8 cellular contexts compared by ENCODE assay signal in the genomic region with DNA sequence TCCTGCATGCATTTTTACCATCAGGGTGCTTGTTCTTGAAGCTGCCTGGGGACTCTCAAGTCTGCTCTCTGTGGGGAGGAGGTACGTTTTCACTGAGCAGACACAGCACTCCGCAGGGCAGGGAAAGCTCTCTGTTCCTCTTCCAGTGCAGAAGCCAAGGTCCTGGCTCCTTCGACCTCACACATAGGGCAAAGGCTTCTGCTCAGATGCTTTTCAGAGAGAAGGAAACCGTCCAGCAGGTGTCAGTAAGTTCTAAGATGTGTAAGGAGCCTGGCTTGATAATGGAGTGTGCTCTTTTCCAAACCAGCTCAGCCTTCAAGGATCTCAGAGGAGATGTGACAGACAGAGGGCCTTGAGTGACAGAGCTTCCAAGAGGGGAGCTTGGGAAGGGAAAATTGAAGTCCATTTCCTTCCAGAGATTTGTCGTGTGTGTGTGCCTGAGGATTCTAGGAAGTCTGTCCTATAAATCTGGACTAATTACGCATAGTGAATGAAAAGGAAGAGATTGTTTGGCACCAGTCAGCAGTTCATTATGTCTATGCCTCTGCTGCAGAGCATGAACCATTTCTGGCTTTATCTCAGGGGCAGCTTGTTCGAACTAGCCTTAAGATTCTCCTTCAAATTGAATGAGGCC.
DNase-seq lines count a peak whose midpoint lies in the region; ATAC-seq and TF ChIP-seq lines count a peak whose summit lies in the region.

No MANE protein-coding gene starts in this region.

- H2AFZ ChIP-seq in PC-9, result no peak overlapping the region

- H3K9me2 ChIP-seq in PC-9 (ENCODE audit: insufficient read depth), result no peaks in the 10 kb centered on the region

- no peaks in the 10 kb centered on the region for H3K27me3 ChIP-seq in PC-9 (ENCODE audit: insufficient read depth, low read depth)
- H3K27me3 ChIP-seq in naive thymus-derived CD4-positive, alpha-beta T cell (ENCODE audit: control insufficient read depth in 2 of 2, insufficient read depth in 2 of 2, low read length in 2 of 2), result no peaks in the 10 kb centered on the region

- no peaks in the 10 kb centered on the region for H3K4me1 ChIP-seq in PC-9 (replicated peaks; ENCODE audit: insufficient read depth)
- no peaks in the 10 kb centered on the region for H3K4me1 ChIP-seq in naive thymus-derived CD4-positive, alpha-beta T cell (ENCODE audit: control insufficient read depth in 2 of 2, insufficient read depth in 2 of 2, low read length in 2 of 2)

- DNase-seq in COLO829 (ENCODE audit: low spot score), result peak; percentile 86
- peak in 1 of 2 experiments; percentile 27 for DNase-seq in PC-9
- DNase-seq in epithelial cell of esophagus (ENCODE audit: low read depth), result peak; percentile 76
- DNase-seq in naive thymus-derived CD4-positive, alpha-beta T cell, result peak in 2 of 9 donors; percentile 21
- DNase-seq in mesothelial cell of epicardium (ENCODE audit: low spot score in 2 of 2, unreplicated experiment in 2 of 2), result no peak

- peaks cover 0 to 44% (median 9%) of the 10 kb centered on the region in 5 donors for H3K27me3 Mint-ChIP-seq in naive thymus-derived CD4-positive, alpha-beta T cell
- H3K27me3 Mint-ChIP-seq in mesothelial cell of epicardium (ENCODE audit: low read depth), result peaks cover 10% of the 10 kb centered on the region

- H3K36me3 Mint-ChIP-seq in naive thymus-derived CD4-positive, alpha-beta T cell, result no peaks in the 10 kb centered on the region
- H3K36me3 Mint-ChIP-seq in mesothelial cell of epicardium, result no peaks in the 10 kb centered on the region

- no TSS peak for BruUV-seq in PC-9 (replicated peaks; lab: Mats Ljungman, UMichigan)

- H4K20me1 ChIP-seq in PC-9 (ENCODE audit: insufficient read depth), result no peaks in the 10 kb centered on the region

- intact Hi-C loops in PC-9 (cut with micrococcal nuclease; ENCODE audit: unreplicated experiment), result loop anchor here (2.0 kb wide), 2 partner anchors 710 to 720 kb away; no protein-coding TSS in a partner anchor
- intact Hi-C loops in naive thymus-derived CD4-positive, alpha-beta T cell (cut with micrococcal nuclease), result loop anchor here in 1 of 2 donors (1.0 kb wide), 2 partner anchors 711 to 720 kb away; no protein-coding TSS in a partner anchor

- ATAC-seq in GM19043 (IDR thresholded peaks at IDR 0.05; ENCODE audit: low read depth, unreplicated experiment), result peak; percentile 59
- peak; percentile 69 for ATAC-seq in naive thymus-derived CD4-positive, alpha-beta T cell
- no peak for ATAC-seq in HG03196 (IDR thresholded peaks at IDR 0.05; ENCODE audit: unreplicated experiment)

- CTCF ChIA-PET in PC-9 (lab: Charles Lee), result interaction anchor here (1.0 kb wide), 1 partner anchor 10 kb away, joined by 3 read pairs; no protein-coding TSS in a partner anchor
- CTCF ChIA-PET in naive thymus-derived CD4-positive, alpha-beta T cell (lab: Charles Lee), result interaction anchor here (0.6 to 3.2 kb wide), 5 partner anchors 10 to 952 kb away, joined by 3 to 14 read pairs (median 11); no protein-coding TSS in a partner anchor

- no peak overlapping the region for H3K4me3 ChIP-seq in PC-9
- H3K4me3 ChIP-seq in epithelial cell of esophagus (ENCODE audit: low read length), result no peak overlapping the region
- H3K4me3 ChIP-seq in naive thymus-derived CD4-positive, alpha-beta T cell (ENCODE audit: low read length), result no peak overlapping the region

- no peak overlapping the region for H3K27ac Mint-ChIP-seq in naive thymus-derived CD4-positive, alpha-beta T cell
- H3K27ac Mint-ChIP-seq in mesothelial cell of epicardium, result no peak overlapping the region

- H3K4me3 Mint-ChIP-seq in naive thymus-derived CD4-positive, alpha-beta T cell, result no peak overlapping the region
- no peak overlapping the region for H3K4me3 Mint-ChIP-seq in mesothelial cell of epicardium

- no peak overlapping the region for H3K4me2 ChIP-seq in PC-9

- no peaks in the 10 kb centered on the region for H3F3A ChIP-seq in PC-9 (ENCODE audit: insufficient read depth, low read depth)

- no peaks in the 10 kb centered on the region for H3K36me3 ChIP-seq in PC-9 (ENCODE audit: low read depth)
- H3K36me3 ChIP-seq in naive thymus-derived CD4-positive, alpha-beta T cell (ENCODE audit: control insufficient read depth in 2 of 3, insufficient read depth in 3 of 3, low read length in 3 of 3), result no peaks in the 10 kb centered on the region

- no peaks in the 10 kb centered on the region for H3K4me1 Mint-ChIP-seq in naive thymus-derived CD4-positive, alpha-beta T cell
- H3K4me1 Mint-ChIP-seq in mesothelial cell of epicardium, result peaks cover 5% of the 10 kb centered on the region

- H3K9me3 Mint-ChIP-seq in naive thymus-derived CD4-positive, alpha-beta T cell, result no peaks in the 10 kb centered on the region
- no peaks in the 10 kb centered on the region for H3K9me3 Mint-ChIP-seq in mesothelial cell of epicardium

- no peak overlapping the region for H3K27ac ChIP-seq in PC-9
- no peak overlapping the region for H3K27ac ChIP-seq in naive thymus-derived CD4-positive, alpha-beta T cell (ENCODE audit: low read depth, low read length)

- TF ChIP-seq CTCF in LNCAP (IDR thresholded peaks at IDR 0.05) (peak; percentile 67), PC-9 (conservative IDR thresholded peaks at IDR 0.05) (peak; percentile 44), epithelial cell of esophagus (IDR thresholded peaks at IDR 0.05; ENCODE audit: insufficient read depth, low read depth, low read length, missing control alignments) (peak; percentile 74), mesothelial cell of epicardium (IDR thresholded peaks at IDR 0.05; ENCODE audit: unreplicated experiment) (no peak)

- POLR2A ChIA-PET in PC-9 (lab: Charles Lee; ENCODE audit: unreplicated experiment), result interaction anchor here (0.5 to 0.6 kb wide), 2 partner anchors 497 to 1934 kb away, joined by 3 to 6 read pairs; no protein-coding TSS in a partner anchor
- POLR2A ChIA-PET in naive thymus-derived CD4-positive, alpha-beta T cell (lab: Charles Lee), result no interaction called here

- H3K9me3 ChIP-seq in PC-9 (ENCODE audit: insufficient read depth, low read depth), result no peaks in the 10 kb centered on the region
- H3K9me3 ChIP-seq in naive thymus-derived CD4-positive, alpha-beta T cell (ENCODE audit: control insufficient read depth in 2 of 3, low read length in 3 of 3), result no peaks in the 10 kb centered on the region

- H3K79me2 ChIP-seq in PC-9 (ENCODE audit: low read depth), result no peaks in the 10 kb centered on the region

Comparison
In these comparisons a context has a peak if more than half of its experiments do, and no peak if none do; other contexts are left out.
1. DNase-seq: peak in COLO829 (single experiment) and epithelial cell of esophagus (single experiment); none in mesothelial cell of epicardium (0 of 2).